In the genomic region with DNA sequence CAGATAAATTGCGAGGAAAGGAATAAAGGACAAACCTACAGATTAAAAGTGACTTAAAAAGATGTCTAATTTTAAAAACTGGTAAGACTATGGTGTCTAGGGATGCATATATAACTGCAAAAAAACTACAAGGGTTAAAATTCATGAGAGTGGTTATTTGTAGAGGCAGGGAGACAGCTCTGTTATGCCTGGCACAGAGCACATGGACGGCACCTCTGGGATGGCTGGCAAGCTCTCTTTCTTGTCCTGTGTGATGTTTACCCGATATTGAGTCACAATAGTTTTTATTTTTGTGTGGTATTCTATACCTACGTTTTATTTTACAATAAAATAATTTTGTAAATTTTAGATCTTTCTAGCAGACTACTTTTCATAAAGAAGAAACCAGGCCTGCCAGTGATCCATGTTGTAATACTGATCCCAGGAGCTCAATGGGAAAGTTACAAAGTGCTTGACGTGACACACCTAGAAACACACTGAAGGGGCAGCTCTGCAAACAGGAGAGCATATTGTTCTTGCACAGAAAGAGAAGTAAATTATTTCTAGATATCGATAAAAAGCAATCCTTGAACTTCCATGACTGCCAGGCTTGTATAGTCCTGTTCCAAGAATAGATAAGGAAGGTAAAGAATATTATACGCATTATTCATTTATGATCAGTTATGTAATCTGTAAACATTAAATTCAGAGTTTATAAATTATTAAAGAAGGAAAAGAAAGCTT, we compare ENCODE assay signal across 23 cellular contexts.
"Had no signal": no experiment of that assay in that cellular context is flagged by ENCODE, and none has a peak within 500 bp of the region (broad histone marks: within the 10 kb centered on the region; RNA-seq: fewer than 3 reads in every experiment).

No MANE protein-coding gene starts in this region.

- ATAC-seq: activated T-cell treated with anti-CD3 and anti-CD28 coated beads, Interleukin-2, amount 50 U/mL, for 72 hours; stimulated activated naive B cell treated with anti-CD40 and anti-IgM and Interleukin-4, amounts not matched to agents 10 μg/mL and 1 μg/mL and 100 μg/mL, for 72 hours; T-helper 17 cell had no signal

- H3K4me3 ChIP-seq: heart left ventricle, sigmoid colon, testis, vagina had no signal

- H3K9me3 ChIP-seq: heart left ventricle, sigmoid colon, testis, vagina had no signal

- H3K4me1 ChIP-seq: sigmoid colon, testis, vagina had no signal

- H3K27me3 ChIP-seq: heart left ventricle, sigmoid colon, testis, vagina had no signal

- H3K36me3 ChIP-seq: heart left ventricle, sigmoid colon, vagina had no signal

- H3K27ac ChIP-seq: epithelial cell of prostate, heart left ventricle, sigmoid colon, testis, vagina had no signal

- DNase-seq: activated CD4-positive, alpha-beta memory T cell treated with anti-CD3 and anti-CD28 coated beads for 36 hours; activated CD4-positive, alpha-beta T cell treated with anti-CD3 and anti-CD28 coated beads for 48 hours; activated effector memory CD4-positive, alpha-beta T cell treated with Interleukin-2 at 50 U/mL for 16 hours; activated naive CD4-positive, alpha-beta T cell treated with anti-CD3 and anti-CD28 coated beads for 36 hours; activated naive CD8-positive, alpha-beta T cell treated with anti-CD3 and anti-CD28 coated beads, Interleukin-2, amount 10 ng/mL, durations not matched to agents 7 days and 5 days; activated T-cell treated with anti-CD3 and anti-CD28 coated beads, Interleukin-2, amount 50 U/mL, for 72 hours; amniotic stem cell; cerebellar nuclear complex; cortex of kidney; heart left ventricle; mammary epithelial cell; nephron progenitor cell; nucleus accumbens; posterior cingulate gyrus; sigmoid colon; stimulated activated CD4-positive, alpha-beta T cell treated with anti-CD3 and anti-CD28 coated beads, Interleukin-2, amount 100 ng/mL, for 48 hours; stimulated activated CD8-positive, alpha-beta memory T cell treated with anti-CD3 and anti-CD28 coated beads, Interleukin-4, amount 100 ng/mL, for 48 hours; stimulated activated naive B cell treated with anti-CD40 and anti-IgM and Interleukin-4, amounts not matched to agents 10 μg/mL and 1 μg/mL and 100 μg/mL, for 72 hours; T-helper 17 cell; testis; trophoblast cell had no signal
